Comparison of ENCODE assay signal across 20 cellular contexts in genomic region chr5:90111354-90112070, GRCh38.
A peak's percentile ranks its signal among the peaks of the same experiment; 100 is the strongest.
DNase-seq lines count a peak whose midpoint lies in the region; ATAC-seq and TF ChIP-seq lines count a peak whose summit lies in the region.
"Had no signal": no experiment of that assay in that cellular context is flagged by ENCODE, and none has a peak within 500 bp of the region (broad histone marks: within the 10 kb centered on the region; RNA-seq: fewer than 3 reads in every experiment).

No MANE protein-coding gene starts in this region.

- H3K4me3 ChIP-seq in fibroblast of pulmonary artery (replicated peaks; ENCODE audit: low read depth, low read length) (no peak overlapping the region), skeletal muscle cell (ENCODE audit: low read depth, low read length) (no peak overlapping the region)
- H3K4me3 ChIP-seq: lung, SK-N-MC, spleen had no signal

- no peak overlapping the region for H3K27ac Mint-ChIP-seq in activated naive CD4-positive, alpha-beta T cell treated with anti-CD3 and anti-CD28 coated beads, Interleukin-2, amount 50 U/mL, for 72 hours
- H3K27ac Mint-ChIP-seq: activated CD4-positive, alpha-beta T cell treated with anti-CD3 and anti-CD28 coated beads, Interleukin-2, amount 10 ng/mL, durations not matched to agents 7 days and 5 days; activated naive CD8-positive, alpha-beta T cell treated with anti-CD3 and anti-CD28 coated beads, Interleukin-2, amount 50 U/mL, for 24 hours; activated T-cell treated with anti-CD3 and anti-CD28 coated beads, Interleukin-2, amount 50 U/mL, for 24 hours; CD14-positive monocyte; stimulated activated naive CD8-positive, alpha-beta T cell treated with anti-CD3 and anti-CD28 coated beads, Interleukin-15, amount 100 ng/mL, for 72 hours had no signal

- no peak for ATAC-seq in activated naive CD4-positive, alpha-beta T cell treated with anti-CD3 and anti-CD28 coated beads, Interleukin-2, amount 50 U/mL, for 72 hours
- no peak for ATAC-seq in HG02763 (IDR thresholded peaks at IDR 0.05; ENCODE audit: unreplicated experiment)
- ATAC-seq: activated naive CD8-positive, alpha-beta T cell treated with anti-CD3 and anti-CD28 coated beads, Interleukin-2, amount 50 U/mL, for 24 hours; stimulated activated naive CD8-positive, alpha-beta T cell treated with anti-CD3 and anti-CD28 coated beads, Interleukin-15, amount 100 ng/mL, for 72 hours had no signal

- no peak for TF ChIP-seq CTCF in fibroblast of pulmonary artery (IDR thresholded peaks at IDR 0.05; ENCODE audit: low read length, missing control alignments)

- no peaks in the 10 kb centered on the region for H3K36me3 Mint-ChIP-seq in activated naive CD4-positive, alpha-beta T cell treated with anti-CD3 and anti-CD28 coated beads, Interleukin-2, amount 50 U/mL, for 72 hours
- H3K36me3 Mint-ChIP-seq: CD14-positive monocyte had no signal

- DNase-seq in NOMO-1 treated with DMSO at 0.1 percent for 48 hours (lab: John Stamatoyannopoulos, UW; ENCODE audit: unreplicated experiment) (peak; percentile 63), fibroblast of pulmonary artery (ENCODE audit: low read depth) (peak; percentile 94), skeletal muscle cell (ENCODE audit: low read depth) (peak; percentile 25), NCI-H345 (lab: John Stamatoyannopoulos, UW) (no peak)
- DNase-seq in activated naive CD4-positive, alpha-beta T cell treated with anti-CD3 and anti-CD28 coated beads, Interleukin-2, amount 50 U/mL, for 72 hours (ENCODE audit: low spot score in 2 of 2), result no peak
- DNase-seq: activated CD4-positive, alpha-beta T cell treated with anti-CD3 and anti-CD28 coated beads, Interleukin-2, amount 10 ng/mL, durations not matched to agents 7 days and 5 days; activated naive CD8-positive, alpha-beta T cell treated with anti-CD3 and anti-CD28 coated beads, Interleukin-2, amount 50 U/mL, for 24 hours; activated T-cell treated with anti-CD3 and anti-CD28 coated beads, Interleukin-2, amount 50 U/mL, for 24 hours; DND-41; foreskin fibroblast; NCI-H1092; NCI-H2171; NK-92 treated with Interleukin-12 subunit alpha and Interleukin-12 subunit beta, amount 100 ng/mL, for 24 hours; spleen; stimulated activated naive CD8-positive, alpha-beta T cell treated with anti-CD3 and anti-CD28 coated beads, Interleukin-15, amount 100 ng/mL, for 72 hours had no signal

- peak overlapping the region; percentile 19 for H3K27ac ChIP-seq in angular gyrus (ENCODE audit: low read depth, low read length)
- H3K27ac ChIP-seq: SK-N-MC, spleen had no signal

- peaks cover 2 to 3% of the 10 kb centered on the region in 2 donors for H3K9me3 Mint-ChIP-seq in activated naive CD4-positive, alpha-beta T cell treated with anti-CD3 and anti-CD28 coated beads, Interleukin-2, amount 50 U/mL, for 72 hours
- H3K9me3 Mint-ChIP-seq: activated CD4-positive, alpha-beta T cell treated with anti-CD3 and anti-CD28 coated beads, Interleukin-2, amount 10 ng/mL, durations not matched to agents 7 days and 5 days; activated naive CD8-positive, alpha-beta T cell treated with anti-CD3 and anti-CD28 coated beads, Interleukin-2, amount 50 U/mL, for 24 hours; activated T-cell treated with anti-CD3 and anti-CD28 coated beads, Interleukin-2, amount 50 U/mL, for 24 hours; stimulated activated naive CD8-positive, alpha-beta T cell treated with anti-CD3 and anti-CD28 coated beads, Interleukin-15, amount 100 ng/mL, for 72 hours had no signal

Comparison
In these comparisons a context has a peak if more than half of its experiments do, and no peak if none do; other contexts are left out.
1. DNase-seq: peak in NOMO-1 treated with DMSO at 0.1 percent for 48 hours (single experiment), fibroblast of pulmonary artery (single experiment) and skeletal muscle cell (single experiment); none in activated naive CD4-positive, alpha-beta T cell treated with anti-CD3 and anti-CD28 coated beads, Interleukin-2, amount 50 U/mL, for 72 hours (0 of 2) and NCI-H345 (single experiment).